9 cellular contexts compared by ENCODE assay signal in genomic region chr13:32840840-32841713, GRCh38.
DNase-seq lines count a peak whose midpoint lies in the region; ATAC-seq and TF ChIP-seq lines count a peak whose summit lies in the region.
"Had no signal": no experiment of that assay in that cellular context is flagged by ENCODE, and none has a peak within 500 bp of the region (broad histone marks: within the 10 kb centered on the region; RNA-seq: fewer than 3 reads in every experiment).

No MANE protein-coding gene starts in this region.

- TF ChIP-seq POLR2A in spleen (IDR thresholded peaks at IDR 0.05), result no peak

- TF ChIP-seq CTCF in GM10266 (IDR thresholded peaks at IDR 0.05; ENCODE audit: control insufficient read depth, insufficient read depth, low read depth, missing control alignments) (no peak), choroid plexus epithelial cell (conservative IDR thresholded peaks at IDR 0.05; ENCODE audit: low read depth, low read length) (no peak), SK-N-SH (IDR thresholded peaks at IDR 0.05) (no peak), spleen (IDR thresholded peaks at IDR 0.05 in 8 of 11, conservative IDR thresholded peaks at IDR 0.05 in 3 of 11) (no peak)

- DNase-seq in GM10266 (ENCODE audit: extremely low spot score) (peak; percentile 33), choroid plexus epithelial cell (ENCODE audit: low read depth) (peak; percentile 22), SK-N-SH (no peak), spleen (no peak), medulla oblongata (ENCODE audit: extremely low spot score) (no peak)
- DNase-seq: DMS53 had no signal

- TF ChIP-seq EP300 in SK-N-SH (IDR thresholded peaks at IDR 0.05; ENCODE audit: borderline replicate concordance in 1 of 2, low read depth in 1 of 2, low read length in 1 of 2), result no peak

- H3K27me3 ChIP-seq in SK-N-SH (ENCODE audit: insufficient read depth) (no peaks in the 10 kb centered on the region), spleen (replicated peaks in 1 of 7) (no peaks in the 10 kb centered on the region)

- no peaks in the 10 kb centered on the region for H4K20me1 ChIP-seq in SK-N-SH (ENCODE audit: insufficient read depth)

- peak; percentile 49 for ATAC-seq in GM18873 (IDR thresholded peaks at IDR 0.05; ENCODE audit: low FRiP score, unreplicated experiment)
- peak; percentile 64 for ATAC-seq in HG03045 (IDR thresholded peaks at IDR 0.05; ENCODE audit: unreplicated experiment)
- no peak for ATAC-seq in GM21423 (IDR thresholded peaks at IDR 0.05; ENCODE audit: unreplicated experiment)

- WGBS in SK-N-SH (ENCODE audit: low lambda C conversion rate), result 84% methylated on average over 14 of the region's 14 CpGs
- WGBS in spleen, 5 donors, result 61 to 70% (median 66%) methylated on average over 14 of the region's 14 CpGs

- CTCF ChIA-PET in SK-N-SH (lab: Yijun Ruan, JAX), result no interaction called here

- no peak for TF ChIP-seq RAD21 in SK-N-SH (IDR thresholded peaks at IDR 0.05; ENCODE audit: low read length)

- peaks cover 0 to 5% of the 10 kb centered on the region in 2 experiments; a peak in 1 of 4 replicates for H3K4me1 ChIP-seq in SK-N-SH (ENCODE audit: control insufficient read depth in 1 of 2, insufficient read depth in 2 of 2, low read depth in 1 of 2, low read length in 1 of 2)
- H3K4me1 ChIP-seq in spleen, result peaks cover 0 to 24% (median 14%) of the 10 kb centered on the region in 6 donors

- H3K79me2 ChIP-seq in SK-N-SH (ENCODE audit: insufficient read depth), result no peaks in the 10 kb centered on the region

- H3K9me3 ChIP-seq in SK-N-SH, result no peaks in the 10 kb centered on the region
- peaks cover 0 to 3% (median 0%) of the 10 kb centered on the region in 8 donors for H3K9me3 ChIP-seq in spleen

- H3K36me3 ChIP-seq in SK-N-SH (replicated peaks in 1 of 2; ENCODE audit: control insufficient read depth in 1 of 2, insufficient read depth in 2 of 2, low read length in 1 of 2) (no peaks in the 10 kb centered on the region), spleen (no peaks in the 10 kb centered on the region)

- H3K4me2 ChIP-seq in SK-N-SH, result no peak overlapping the region

- no peak overlapping the region for H3K27ac ChIP-seq in SK-N-SH (ENCODE audit: low read depth in 2 of 2, low read length in 1 of 2)
- H3K27ac ChIP-seq in spleen, result no peak overlapping the region

- intact Hi-C loops in spleen (cut with DNase I; ENCODE audit: low total_unique reads), result no loop called here

- no peak overlapping the region for H3K4me3 ChIP-seq in choroid plexus epithelial cell (ENCODE audit: low read depth, low read length)
- no peak overlapping the region for H3K4me3 ChIP-seq in SK-N-SH (ENCODE audit: low read depth in 2 of 2, low read length in 1 of 2)
- H3K4me3 ChIP-seq in spleen, result no peak overlapping the region

- no peak overlapping the region for H2AFZ ChIP-seq in SK-N-SH (ENCODE audit: low read depth)

- no peaks in the 10 kb centered on the region for H3K9me2 ChIP-seq in SK-N-SH

- POLR2A ChIA-PET in SK-N-SH (lab: Yijun Ruan, JAX), result no interaction called here

- H3K9ac ChIP-seq in SK-N-SH, result no peak overlapping the region

- H3F3A ChIP-seq in SK-N-SH (replicated peaks; ENCODE audit: insufficient read depth), result no peaks in the 10 kb centered on the region

TF ChIP-seq in SK-N-SH, 30 proteins besides CTCF, POLR2A, EP300 and RAD21:
- no peak for TF ChIP-seq FOXM1 (IDR thresholded peaks at IDR 0.05; ENCODE audit: low read depth)
- TF ChIP-seq SMC3 (IDR thresholded peaks at IDR 0.05; ENCODE audit: low read depth, low read length), result no peak
- TF ChIP-seq ZBTB33 (IDR thresholded peaks at IDR 0.05; ENCODE audit: borderline replicate concordance, low read depth), result no peak
- no peak for TF ChIP-seq CHD2 (IDR thresholded peaks at IDR 0.05; ENCODE audit: low read length, partially characterized antibody)
- no peak for TF ChIP-seq TCF12 (IDR thresholded peaks at IDR 0.05)
- TF ChIP-seq GATA2 (CRISPR knock-in tag; IDR thresholded peaks at IDR 0.05), result no peak
- no peak for TF ChIP-seq MAX (IDR thresholded peaks at IDR 0.05; ENCODE audit: low read depth)
- no peak for TF ChIP-seq FOSL2 (IDR thresholded peaks at IDR 0.05; ENCODE audit: borderline replicate concordance, low read depth)
- no peak for TF ChIP-seq MEF2A (IDR thresholded peaks at IDR 0.05; ENCODE audit: borderline replicate concordance, low read depth)
- no peak for TF ChIP-seq NFIC (IDR thresholded peaks at IDR 0.05; ENCODE audit: borderline replicate concordance)
- no peak for TF ChIP-seq IRF3 (IDR thresholded peaks at IDR 0.05; ENCODE audit: low read depth, low read length)
- TF ChIP-seq YY1 (IDR thresholded peaks at IDR 0.05; ENCODE audit: low read depth), result no peak
- TF ChIP-seq RFX5 (IDR thresholded peaks at IDR 0.05; ENCODE audit: low read length), result no peak

Comparison
In these comparisons a context has a peak if more than half of its experiments do, and no peak if none do; other contexts are left out.
1. DNase-seq: peak in GM10266 (single experiment) and choroid plexus epithelial cell (single experiment); none in SK-N-SH (single experiment), spleen (single experiment) and medulla oblongata (single experiment).